Comparison of ENCODE assay signal across 8 cellular contexts in the genomic region with DNA sequence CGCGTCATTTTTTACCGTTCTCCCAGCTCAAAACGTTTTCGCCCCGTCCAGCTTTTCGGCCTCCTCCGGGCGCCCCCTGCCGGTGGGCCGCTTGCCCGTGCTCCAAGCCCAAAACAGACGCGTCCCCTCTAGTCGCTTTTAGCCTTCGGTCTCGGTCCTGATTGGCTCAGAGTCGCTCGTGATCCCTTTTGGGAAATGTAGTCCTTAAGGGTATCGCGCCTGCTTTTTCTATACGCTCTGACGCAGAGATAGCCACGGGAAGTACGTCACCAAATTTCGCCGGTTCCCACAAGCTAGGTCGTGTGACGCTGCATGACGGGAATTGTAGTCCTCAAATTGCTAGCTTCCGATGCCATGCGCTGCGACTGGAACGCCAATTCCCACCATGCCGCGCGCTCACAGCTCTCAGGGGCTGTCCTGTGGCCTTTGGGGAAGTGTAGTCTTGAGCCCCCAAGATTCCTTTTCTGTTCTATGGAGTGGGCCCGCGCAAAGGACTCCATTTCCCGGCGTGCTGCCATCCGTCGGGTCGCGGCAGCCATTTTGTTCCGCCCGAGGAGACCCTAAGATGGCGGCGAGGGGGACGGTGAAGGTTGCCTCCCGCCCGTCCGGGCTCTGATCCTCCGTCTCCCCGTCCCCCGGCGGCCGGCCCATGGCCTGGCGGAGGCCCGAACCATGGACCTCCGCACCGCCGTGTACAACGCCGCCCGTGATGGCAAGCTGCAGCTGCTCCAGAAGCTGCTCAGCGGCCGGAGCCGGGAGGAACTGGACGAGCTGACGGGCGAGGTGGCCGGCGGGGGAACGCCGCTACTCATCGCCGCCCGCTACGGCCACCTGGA. TPM values are rescaled to one million over a fixed set of nuclear protein-coding genes. Genes with fewer than 3 reads are reported as not detected.
DNase-seq lines count a peak whose midpoint lies in the region; ATAC-seq, FAIRE-seq and TF ChIP-seq lines count a peak whose summit lies in the region.

A gene with protein sequence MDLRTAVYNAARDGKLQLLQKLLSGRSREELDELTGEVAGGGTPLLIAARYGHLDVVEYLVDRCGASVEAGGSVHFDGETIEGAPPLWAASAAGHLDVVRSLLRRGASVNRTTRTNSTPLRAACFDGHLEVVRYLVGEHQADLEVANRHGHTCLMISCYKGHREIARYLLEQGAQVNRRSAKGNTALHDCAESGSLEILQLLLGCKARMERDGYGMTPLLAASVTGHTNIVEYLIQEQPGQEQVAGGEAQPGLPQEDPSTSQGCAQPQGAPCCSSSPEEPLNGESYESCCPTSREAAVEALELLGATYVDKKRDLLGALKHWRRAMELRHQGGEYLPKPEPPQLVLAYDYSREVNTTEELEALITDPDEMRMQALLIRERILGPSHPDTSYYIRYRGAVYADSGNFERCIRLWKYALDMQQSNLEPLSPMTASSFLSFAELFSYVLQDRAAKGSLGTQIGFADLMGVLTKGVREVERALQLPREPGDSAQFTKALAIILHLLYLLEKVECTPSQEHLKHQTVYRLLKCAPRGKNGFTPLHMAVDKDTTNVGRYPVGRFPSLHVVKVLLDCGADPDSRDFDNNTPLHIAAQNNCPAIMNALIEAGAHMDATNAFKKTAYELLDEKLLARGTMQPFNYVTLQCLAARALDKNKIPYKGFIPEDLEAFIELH (plus strand): TSS at position 552 of the 836 bp plus-strand sequence. CDS start 121 bp downstream, at position 673.

- FAIRE-seq in bronchial epithelial cell (lab: Jason Lieb, UNC) (peak; percentile 94), small intestine (lab: Jason Lieb, UNC) (peak; percentile 57)

- DNase-seq in AG09309 (ENCODE audit: low read depth) (peak; percentile 100), NCI-H2227 treated with DMSO at 0.1 percent for 48 hours (lab: John Stamatoyannopoulos, UW) (peak; percentile 97), bronchial epithelial cell (ENCODE audit: low read depth) (peak; percentile 100), iPS-NIHi11 (ENCODE audit: low spot score) (peak; percentile 97), small intestine (peak; percentile 100)

- ATAC-seq in GM18909 (IDR thresholded peaks at IDR 0.05; ENCODE audit: poor library complexity, unreplicated experiment) (peak; percentile 91), HG03175 (IDR thresholded peaks at IDR 0.05; ENCODE audit: unreplicated experiment) (peak; percentile 89)

- H3K27ac ChIP-seq in small intestine (ENCODE audit: low read depth in 1 of 2, low read length in 1 of 2) = peak within 1 kb of the TSS; percentile 82 to 97

- WGBS in small intestine, 3 donors = 0% methylated on average over 64 to 80 of the region's 80 CpGs

- peaks cover 10% of the 10 kb centered on the region for H3K36me3 ChIP-seq in bronchial epithelial cell (ENCODE audit: control insufficient read depth, insufficient read depth, low read length)
- H3K36me3 ChIP-seq in small intestine (ENCODE audit: control insufficient read depth in 2 of 2, insufficient read depth in 2 of 2, low read length in 2 of 2) = peaks cover 0 to 4% of the 10 kb centered on the region in 2 donors

- H3K9me3 ChIP-seq in small intestine (ENCODE audit: control insufficient read depth, low read depth) = no peaks in the 10 kb centered on the region

- H3K4me3 ChIP-seq in AG09309 (ENCODE audit: control insufficient read depth, low read depth, low read length) (peak within 1 kb of the TSS; percentile 75), WI38 (ENCODE audit: low read depth, low read length) (peak within 1 kb of the TSS; percentile 71), bronchial epithelial cell (ENCODE audit: low read depth, low read length) (peak within 1 kb of the TSS; percentile 77), small intestine (ENCODE audit: low read depth in 1 of 2, low read length in 2 of 2) (peak within 1 kb of the TSS; percentile 85)

- H3K27me3 ChIP-seq in bronchial epithelial cell (ENCODE audit: control insufficient read depth, insufficient read depth, low read length) (no peaks in the 10 kb centered on the region), small intestine (ENCODE audit: control insufficient read depth in 2 of 2, insufficient read depth in 2 of 2, low read length in 2 of 2) (no peaks in the 10 kb centered on the region)

- TF ChIP-seq CTCF in AG09309 (IDR thresholded peaks at IDR 0.05; ENCODE audit: control insufficient read depth, insufficient read depth, low read depth, low read length, missing control alignments) (peak; percentile 98), WI38 (IDR thresholded peaks at IDR 0.05; ENCODE audit: low read depth, low read length) (peak; percentile 92), bronchial epithelial cell (IDR thresholded peaks at IDR 0.05; ENCODE audit: insufficient read depth, low read length, severe bottlenecking) (peak; percentile 98)

- H3K4me1 ChIP-seq in small intestine (ENCODE audit: control insufficient read depth in 2 of 2, insufficient read depth in 1 of 2, low read depth in 1 of 2, low read length in 1 of 2) = peaks cover 0 to 3% of the 10 kb centered on the region in 2 donors

RNA-seq across cellular contexts. Expression of the gene that starts here (rescaled TPM):
- 20.0 and 23.3 TPM in 2 replicates for total RNA-seq in bronchial epithelial cell
- 1 to 10 TPM; 3.0 to 6.0 (median 3.4) TPM for polyA plus RNA-seq in small intestine

Comparison
In these comparisons a context has a peak if more than half of its experiments do, and no peak if none do; other contexts are left out.
1. Peak in every context shown above with its lines: DNase-seq, ATAC-seq, H3K4me3 ChIP-seq and H3K27ac ChIP-seq.